Comparison of ENCODE assay signal across 10 cellular contexts in genomic region chr17:56172517-56172982, GRCh38. TPM values are rescaled to one million over a fixed set of nuclear protein-coding genes. Genes with fewer than 3 reads are reported as not detected.
A peak's percentile ranks its signal among the peaks of the same experiment; 100 is the strongest.
DNase-seq lines count a peak whose midpoint lies in the region; ATAC-seq and TF ChIP-seq lines count a peak whose summit lies in the region.
"Had no signal": no experiment of that assay in that cellular context is flagged by ENCODE, and none has a peak within 500 bp of the region (broad histone marks: within the 10 kb centered on the region; RNA-seq: fewer than 3 reads in every experiment).

No MANE protein-coding gene starts in this region.

- ATAC-seq in left ventricle myocardium superior, result peak; percentile 91

- H3K9ac ChIP-seq in smooth muscle cell (ENCODE audit: low read depth), result no peak overlapping the region

- no peaks in the 10 kb centered on the region for H3K36me3 ChIP-seq in smooth muscle cell (ENCODE audit: low read depth)
- no peaks in the 10 kb centered on the region for H3K36me3 ChIP-seq in Peyer's patch

- no peak overlapping the region for H3K4me3 ChIP-seq in smooth muscle cell
- H3K4me3 ChIP-seq in Peyer's patch, result no peak overlapping the region

- H3K9me3 ChIP-seq in smooth muscle cell (replicated peaks; ENCODE audit: low read depth) (no peaks in the 10 kb centered on the region), Peyer's patch (no peaks in the 10 kb centered on the region)

- intact Hi-C loops in left ventricle myocardium superior (cut with micrococcal nuclease), result no loop called here

- H3F3A ChIP-seq in smooth muscle cell (ENCODE audit: low read depth), result no peaks in the 10 kb centered on the region

- H3K4me1 ChIP-seq in smooth muscle cell (ENCODE audit: low read depth), result peaks cover 6% of the 10 kb centered on the region
- no peaks in the 10 kb centered on the region for H3K4me1 ChIP-seq in Peyer's patch

- no peaks in the 10 kb centered on the region for H3K4me1 Mint-ChIP-seq in immature natural killer cell

- no peak overlapping the region for H3K4me2 ChIP-seq in smooth muscle cell

- H3K4me3 Mint-ChIP-seq in immature natural killer cell, result no peak overlapping the region
- H3K4me3 Mint-ChIP-seq: neural crest cell had no signal

- H3K9me3 Mint-ChIP-seq in immature natural killer cell, result peaks cover 0 to 4% (median 0%) of the 10 kb centered on the region in 6 donors
- H3K9me3 Mint-ChIP-seq: neural crest cell had no signal

- no peak for TF ChIP-seq POLR2A in Peyer's patch (IDR thresholded peaks at IDR 0.05)

- no peak for TF ChIP-seq CTCF in smooth muscle cell (IDR thresholded peaks at IDR 0.05; ENCODE audit: borderline replicate concordance, insufficient read depth, poor library complexity, severe bottlenecking)
- no peak for TF ChIP-seq CTCF in Peyer's patch (IDR thresholded peaks at IDR 0.05)

- H3K27me3 ChIP-seq in smooth muscle cell (ENCODE audit: low read depth) (no peaks in the 10 kb centered on the region), Peyer's patch (no peaks in the 10 kb centered on the region)

- H2AFZ ChIP-seq in smooth muscle cell (ENCODE audit: low read depth), result peak overlapping the region; percentile 45

- H3K27me3 Mint-ChIP-seq in immature natural killer cell (ENCODE audit: low read depth in 3 of 3), result peaks cover 0 to 5% (median 0%) of the 10 kb centered on the region in 3 donors

- H3K36me3 Mint-ChIP-seq in immature natural killer cell, result no peaks in the 10 kb centered on the region

- WGBS in smooth muscle cell (ENCODE audit: low lambda C conversion rate), result 56% methylated on average over 5 of the region's 5 CpGs

- no peaks in the 10 kb centered on the region for H3K79me2 ChIP-seq in smooth muscle cell (ENCODE audit: low read depth)

- H3K27ac Mint-ChIP-seq in immature natural killer cell, result no peak overlapping the region

- H3K27ac ChIP-seq in smooth muscle cell (ENCODE audit: low read depth) (no peak overlapping the region), Peyer's patch (no peak overlapping the region)

- DNase-seq in HT-29 (ENCODE audit: low spot score) (peak; percentile 18), NCI-H510A treated with DMSO at 0.1 percent for 48 hours (lab: John Stamatoyannopoulos, UW) (peak; percentile 98), left ventricle myocardium superior (peak; percentile 42), smooth muscle cell (lab: John Stamatoyannopoulos, UW; ENCODE audit: unreplicated experiment) (no peak), Peyer's patch (no peak), LoVo (ENCODE audit: low spot score) (no peak), immature natural killer cell (no peak)
- DNase-seq: NCI-H774 had no signal

- no peaks in the 10 kb centered on the region for H4K20me1 ChIP-seq in smooth muscle cell (ENCODE audit: low read depth)

RNA-seq across cellular contexts. Expression of gene ANKFN1, which starts 19.3 kb away (rescaled TPM):
- 0.29 TPM in 1 of 2 replicates, not detected in the other for total RNA-seq in HT-29 (2014; rRNA removed; shearing (Covaris generic))
- total RNA-seq in left ventricle myocardium superior (not detected), smooth muscle cell (0.45 TPM in 1 of 2 replicates, not detected in the other), Peyer's patch (1 to 10 TPM in 2 of 4 donors, under 1 TPM in 1, not detected in 1; 0.95 to 2.0 (median 1.6) TPM)
- polyA plus RNA-seq in smooth muscle cell (0.24 TPM in 1 of 2 replicates, not detected in the other), immature natural killer cell (not detected)
- total RNA-seq: Daoy had no signal

Comparison
In these comparisons a context has a peak if more than half of its experiments do, and no peak if none do; other contexts are left out.
1. DNase-seq: peak in HT-29 (single experiment), NCI-H510A treated with DMSO at 0.1 percent for 48 hours (single experiment) and left ventricle myocardium superior (single experiment); none in smooth muscle cell (single experiment), Peyer's patch (0 of 3), LoVo (single experiment) and immature natural killer cell (0 of 3).